Comparison of ENCODE assay signal across 11 cellular contexts in the genomic region with DNA sequence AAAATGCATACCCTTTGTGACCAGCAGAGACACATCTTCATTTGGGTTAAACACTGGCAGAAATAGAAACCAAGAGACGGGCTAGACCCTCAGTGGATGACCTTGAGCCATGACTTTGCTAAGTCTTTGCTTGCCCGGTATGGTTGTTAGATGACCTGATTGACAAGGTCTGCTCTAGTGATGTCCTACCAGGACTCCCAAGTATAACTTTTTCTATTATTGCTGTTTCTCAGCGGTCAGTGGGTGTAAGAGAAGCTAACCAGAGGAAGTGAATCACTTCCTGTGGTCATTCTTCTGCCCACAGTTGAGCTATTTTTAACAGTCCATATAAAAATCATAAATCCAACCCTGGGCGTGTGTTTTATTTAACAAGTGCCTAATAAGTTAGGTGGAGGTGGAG.
DNase-seq lines count a peak whose midpoint lies in the region; ATAC-seq and TF ChIP-seq lines count a peak whose summit lies in the region.
"Had no signal": no experiment of that assay in that cellular context is flagged by ENCODE, and none has a peak within 500 bp of the region (broad histone marks: within the 10 kb centered on the region; RNA-seq: fewer than 3 reads in every experiment).

No MANE protein-coding gene starts in this region.

- H3K9me3 Mint-ChIP-seq in glutamatergic neuron (ENCODE audit: unreplicated experiment), result no peaks in the 10 kb centered on the region
- H3K9me3 Mint-ChIP-seq: memory B cell had no signal

- H3K9me3 ChIP-seq in adipocyte (ENCODE audit: control insufficient read depth, low read length), result no peaks in the 10 kb centered on the region

- H3K36me3 ChIP-seq in adipocyte (ENCODE audit: control insufficient read depth, insufficient read depth, low read length, severe bottlenecking), result no peaks in the 10 kb centered on the region

- no peak overlapping the region for H3K4me3 Mint-ChIP-seq in glutamatergic neuron (ENCODE audit: unreplicated experiment)
- H3K4me3 Mint-ChIP-seq: memory B cell had no signal

- no peak overlapping the region for H3K27ac Mint-ChIP-seq in glutamatergic neuron (ENCODE audit: unreplicated experiment)
- H3K27ac Mint-ChIP-seq: memory B cell had no signal

- H3K9ac ChIP-seq in adipocyte (ENCODE audit: low read length), result no peak overlapping the region

- H3K4me1 ChIP-seq in adipocyte (ENCODE audit: control insufficient read depth, insufficient read depth, low read length), result peaks cover 25% of the 10 kb centered on the region

- H3K27me3 Mint-ChIP-seq in glutamatergic neuron (ENCODE audit: unreplicated experiment), result peaks cover 9% of the 10 kb centered on the region

- H3K4me1 Mint-ChIP-seq in glutamatergic neuron (ENCODE audit: low read depth, unreplicated experiment), result no peaks in the 10 kb centered on the region
- H3K4me1 Mint-ChIP-seq: memory B cell had no signal

- ATAC-seq in HG03139 (IDR thresholded peaks at IDR 0.05; ENCODE audit: unreplicated experiment), result peak; percentile 52

- TF ChIP-seq CTCF in glutamatergic neuron (IDR thresholded peaks at IDR 0.05; ENCODE audit: partially characterized antibody, unreplicated experiment), result no peak

- DNase-seq in GM04504 (ENCODE audit: low read depth), result peak; percentile 26
- peak; percentile 46 for DNase-seq in adipocyte (ENCODE audit: low read depth)
- DNase-seq in myocyte (ENCODE audit: low read depth), result peak; percentile 87
- no peak for DNase-seq in NAMALWA (ENCODE audit: low spot score)
- no peak for DNase-seq in activated CD4-positive, alpha-beta T cell treated with anti-CD3 and anti-CD28 coated beads, Interleukin-2, amount 50 U/mL, for 48 hours
- no peak for DNase-seq in glutamatergic neuron
- no peak for DNase-seq in 8988T
- DNase-seq: effector CD4-positive, alpha-beta T cell; KBM-7 had no signal

- H3K36me3 Mint-ChIP-seq in glutamatergic neuron (ENCODE audit: unreplicated experiment), result no peaks in the 10 kb centered on the region
- H3K36me3 Mint-ChIP-seq: memory B cell had no signal

- peaks cover 6% of the 10 kb centered on the region for H3K27me3 ChIP-seq in adipocyte (replicated peaks; ENCODE audit: control insufficient read depth, insufficient read depth, low read length)

- no peak overlapping the region for H3K4me3 ChIP-seq in adipocyte (ENCODE audit: low read length)

Comparison
In these comparisons a context has a peak if more than half of its experiments do, and no peak if none do; other contexts are left out.
1. DNase-seq: peak in GM04504 (single experiment), adipocyte (single experiment) and myocyte (single experiment); none in NAMALWA (single experiment), activated CD4-positive, alpha-beta T cell treated with anti-CD3 and anti-CD28 coated beads, Interleukin-2, amount 50 U/mL, for 48 hours (0 of 2), glutamatergic neuron (single experiment) and 8988T (single experiment).